Comparison of ENCODE assay signal across 8 cellular contexts in genomic region chr2:152694161-152694661, GRCh38. TPM values are rescaled to one million over a fixed set of nuclear protein-coding genes. Genes with fewer than 3 reads are reported as not detected.
DNase-seq lines count a peak whose midpoint lies in the region; ATAC-seq and TF ChIP-seq lines count a peak whose summit lies in the region.

No MANE protein-coding gene starts in this region.

- no peaks in the 10 kb centered on the region for H3K27me3 ChIP-seq in osteoblast (ENCODE audit: insufficient read depth, low read length)

- H4K20me1 ChIP-seq in osteoblast (ENCODE audit: insufficient read depth, low read length), result no peaks in the 10 kb centered on the region

- no peaks in the 10 kb centered on the region for H3K9me3 ChIP-seq in osteoblast (ENCODE audit: low read depth, low read length)

- intact Hi-C loops in dendritic cell treated with granulocyte-macrophage colony-stimulating factor and Interleukin-4, amounts not matched to agents 40 ng/mL and 50 ng/mL, for 4 days (cut with micrococcal nuclease), result no loop called here

- POLR2A ChIA-PET in WTC11 (lab: Charles Lee), result no interaction called here

- no peaks in the 10 kb centered on the region for H3K27me3 Mint-ChIP-seq in dendritic cell treated with granulocyte-macrophage colony-stimulating factor and Interleukin-4, amounts not matched to agents 40 ng/mL and 50 ng/mL, for 4 days
- no peaks in the 10 kb centered on the region for H3K27me3 Mint-ChIP-seq in WTC11 (ENCODE audit: low read depth)

- H3K4me3 ChIP-seq in osteoblast (ENCODE audit: insufficient read depth, low read length), result peak overlapping the region; percentile 62

- CTCF ChIA-PET in WTC11 (lab: Charles Lee), result no interaction called here

- peaks cover 17% of the 10 kb centered on the region for H3K4me1 ChIP-seq in osteoblast (ENCODE audit: insufficient read depth, low read length)

- H3K4me3 Mint-ChIP-seq in dendritic cell treated with granulocyte-macrophage colony-stimulating factor and Interleukin-4, amounts not matched to agents 40 ng/mL and 50 ng/mL, for 4 days, result peak overlapping the region; percentile 67
- no peak overlapping the region for H3K4me3 Mint-ChIP-seq in WTC11

- peaks cover 33% of the 10 kb centered on the region for H3K36me3 Mint-ChIP-seq in dendritic cell treated with granulocyte-macrophage colony-stimulating factor and Interleukin-4, amounts not matched to agents 40 ng/mL and 50 ng/mL, for 4 days (ENCODE audit: low read depth)
- peaks cover 14% of the 10 kb centered on the region for H3K36me3 Mint-ChIP-seq in WTC11

- no peaks in the 10 kb centered on the region for H3K9me3 Mint-ChIP-seq in dendritic cell treated with granulocyte-macrophage colony-stimulating factor and Interleukin-4, amounts not matched to agents 40 ng/mL and 50 ng/mL, for 4 days
- no peaks in the 10 kb centered on the region for H3K9me3 Mint-ChIP-seq in WTC11

- H3K27ac Mint-ChIP-seq in dendritic cell treated with granulocyte-macrophage colony-stimulating factor and Interleukin-4, amounts not matched to agents 40 ng/mL and 50 ng/mL, for 4 days, result peak overlapping the region; percentile 60
- H3K27ac Mint-ChIP-seq in WTC11, result no peak overlapping the region

- peaks cover 49% of the 10 kb centered on the region for H3K79me2 ChIP-seq in osteoblast (ENCODE audit: insufficient read depth, low read length)

- H2AFZ ChIP-seq in osteoblast (ENCODE audit: low read length), result no peak overlapping the region

- H3K27ac ChIP-seq in osteoblast (ENCODE audit: low read depth, low read length), result peak overlapping the region; percentile 92

- TF ChIP-seq CTCF in osteoblast (IDR thresholded peaks at IDR 0.05; ENCODE audit: extremely low read depth, low read depth, low read length), result no peak
- TF ChIP-seq CTCF in WTC11 (IDR thresholded peaks at IDR 0.05), result no peak

- H3K4me2 ChIP-seq in osteoblast (ENCODE audit: insufficient read depth, low read length), result peak overlapping the region; percentile 83

- DNase-seq in GM04503 (ENCODE audit: low read depth) (peak; percentile 17), osteoblast (ENCODE audit: insufficient read length, low spot score, missing footprints) (peak; percentile 45), superior temporal gyrus (ENCODE audit: extremely low spot score) (no peak), T-helper 9 cell (no peak), WTC11 (ENCODE audit: low spot score) (no peak)

- peaks cover 9% of the 10 kb centered on the region for H3K36me3 ChIP-seq in osteoblast (ENCODE audit: insufficient read depth, low read length)

- ATAC-seq in HG02588 (IDR thresholded peaks at IDR 0.05; ENCODE audit: unreplicated experiment) (peak; percentile 37), SK-N-SH treated with all-trans-retinoic acid at 6 μM for 48 hours (peak; percentile 85), WTC11 (no peak)

- peaks cover 10% of the 10 kb centered on the region for H3K4me1 Mint-ChIP-seq in dendritic cell treated with granulocyte-macrophage colony-stimulating factor and Interleukin-4, amounts not matched to agents 40 ng/mL and 50 ng/mL, for 4 days (ENCODE audit: low read depth)
- H3K4me1 Mint-ChIP-seq in WTC11, result no peaks in the 10 kb centered on the region

TF ChIP-seq in SK-N-SH treated with all-trans-retinoic acid at 6 μM for 48 hours, 23 proteins besides CTCF, POLR2A, EP300 and RAD21 (continues in another document):
- TF ChIP-seq ESRRG (CRISPR knock-in tag; IDR thresholded peaks at IDR 0.05), result no peak
- no peak for TF ChIP-seq RARB (CRISPR knock-in tag; IDR thresholded peaks at IDR 0.05)
- no peak for TF ChIP-seq PATZ1 (CRISPR knock-in tag; IDR thresholded peaks at IDR 0.05; ENCODE audit: borderline replicate concordance)
- TF ChIP-seq TSHZ2 (CRISPR knock-in tag; IDR thresholded peaks at IDR 0.05), result no peak

TF ChIP-seq in WTC11, 78 proteins besides CTCF, POLR2A, EP300 and RAD21 (continues in another document):
- no peak for TF ChIP-seq SMAD3 (CRISPR knock-in tag; IDR thresholded peaks at IDR 0.05; ENCODE audit: borderline replicate concordance)
- no peak for TF ChIP-seq ZNF416 (CRISPR knock-in tag; IDR thresholded peaks at IDR 0.05)
- TF ChIP-seq GABPB1 (CRISPR knock-in tag; IDR thresholded peaks at IDR 0.05), result no peak
- no peak for TF ChIP-seq GRHL2 (CRISPR knock-in tag; IDR thresholded peaks at IDR 0.05; ENCODE audit: insufficient replicate concordance, severe bottlenecking)
- TF ChIP-seq ZSCAN18 (CRISPR knock-in tag; IDR thresholded peaks at IDR 0.05), result no peak
- TF ChIP-seq ATF1 (CRISPR knock-in tag; IDR thresholded peaks at IDR 0.05), result no peak
- TF ChIP-seq ZNF138 (CRISPR knock-in tag; conservative IDR thresholded peaks at IDR 0.05), result no peak
- TF ChIP-seq AFF4 (CRISPR knock-in tag; IDR thresholded peaks at IDR 0.05; ENCODE audit: borderline replicate concordance), result no peak
- no peak for TF ChIP-seq PREB (CRISPR knock-in tag; IDR thresholded peaks at IDR 0.05; ENCODE audit: borderline replicate concordance)
- no peak for TF ChIP-seq TP53 (CRISPR knock-in tag; IDR thresholded peaks at IDR 0.05)
- no peak for TF ChIP-seq HMGA2 (CRISPR knock-in tag; IDR thresholded peaks at IDR 0.05)
- TF ChIP-seq FOXP4 (CRISPR knock-in tag; IDR thresholded peaks at IDR 0.05), result no peak
- no peak for TF ChIP-seq USF2 (CRISPR knock-in tag; IDR thresholded peaks at IDR 0.05)
- TF ChIP-seq CBFB (CRISPR knock-in tag; IDR thresholded peaks at IDR 0.05; ENCODE audit: low read depth), result no peak

RNA-seq across cellular contexts. Expression of gene PRPF40A, which starts 23.1 kb away (rescaled TPM):
- 106 and 109 TPM in 2 replicates for total RNA-seq in osteoblast
- total RNA-seq in WTC11 (2021), result 171 to 189 TPM (median 176 TPM) in 3 replicates

RNA-seq across cellular contexts. Expression of gene ARL6IP6, which starts 24.2 kb away (rescaled TPM):
- total RNA-seq in osteoblast, result 18.6 and 20.6 TPM in 2 replicates
- 40.4 to 46.6 TPM (median 42.5 TPM) in 3 replicates for total RNA-seq in WTC11 (2021)

Comparison
In these comparisons a context has a peak if more than half of its experiments do, and no peak if none do; other contexts are left out.
1. DNase-seq: peak in GM04503 (single experiment) and osteoblast (single experiment); none in superior temporal gyrus (single experiment), T-helper 9 cell (single experiment) and WTC11 (single experiment).